Comparison of ENCODE assay signal across 26 cellular contexts in genomic region chr16:87459833-87460232, GRCh38.
"Had no signal": no experiment of that assay in that cellular context is flagged by ENCODE, and none has a peak within 500 bp of the region (broad histone marks: within the 10 kb centered on the region; RNA-seq: fewer than 3 reads in every experiment).

No MANE protein-coding gene starts in this region.

- H3K9me3 ChIP-seq: adrenal gland, body of pancreas, SJSA1, SK-N-SH had no signal

- DNase-seq: activated CD4-positive, alpha-beta T cell treated with anti-CD3 and anti-CD28 coated beads, Interleukin-2, amount 10 ng/mL, durations not matched to agents 24 days and 14 days; activated CD4-positive, alpha-beta T cell treated with anti-CD3 and anti-CD28 coated beads, Interleukin-2, amount 50 U/mL, for 4 hours; activated CD8-positive, alpha-beta T cell treated with anti-CD3 and anti-CD28 coated beads for 36 hours; activated naive CD4-positive, alpha-beta T cell; activated naive CD4-positive, alpha-beta T cell treated with anti-CD3 and anti-CD28 coated beads, Interleukin-2, amount 50 U/mL, for 16 hours; activated T-cell treated with anti-CD3 and anti-CD28 coated beads, Interleukin-2, amount 50 U/mL, for 1 hour; activated T-cell treated with anti-CD3 and anti-CD28 coated beads, Interleukin-2, amount 50 U/mL, for 72 hours; adrenal gland; body of pancreas; Karpas-422; KBM-7; NCI-H1105; NCI-H1417 treated with DMSO at 0.1 percent for 48 hours; NCI-H187 treated with DMSO at 0.1 percent for 48 hours; NCI-H2081; NCI-H2171 treated with DMSO at 0.1 percent for 48 hours; NCI-H226; NCI-H446 treated with DMSO at 0.1 percent for 48 hours; NCI-H524; NCI-H69; SHP77 treated with DMSO at 0.1 percent for 48 hours; SK-N-SH had no signal

- H3K27me3 ChIP-seq: adrenal gland, body of pancreas, SJSA1 had no signal

- H3K27ac ChIP-seq: body of pancreas, SJSA1 had no signal

- H3K27me3 Mint-ChIP-seq: activated CD8-positive, alpha-beta T cell treated with anti-CD3 and anti-CD28 coated beads for 36 hours; activated T-helper 17 cell treated with anti-CD3 and anti-CD28 coated beads, Interleukin-2, amount 50 U/mL, for 72 hours had no signal

- H3K4me3 ChIP-seq: adrenal gland, body of pancreas, SJSA1 had no signal

- H3K27ac Mint-ChIP-seq: activated CD4-positive, alpha-beta T cell treated with anti-CD3 and anti-CD28 coated beads, Interleukin-2, amount 10 ng/mL, durations not matched to agents 24 days and 14 days; activated CD8-positive, alpha-beta T cell treated with anti-CD3 and anti-CD28 coated beads for 36 hours; activated T-cell treated with anti-CD3 and anti-CD28 coated beads, Interleukin-2, amount 50 U/mL, for 72 hours; activated T-helper 17 cell treated with anti-CD3 and anti-CD28 coated beads, Interleukin-2, amount 50 U/mL, for 72 hours; T-helper 1 cell treated with Interleukin-12 subunit alpha and Interleukin-12 subunit beta and Interleukin-4 antibody, amounts not matched to agents 30 μg/mL and 1 μg/mL, for 36 hours; T-helper 2 cell treated with Interferon-gamma antibody and Interleukin-4, amounts not matched to agents 5 μg/mL and 100 μg/mL, for 36 hours had no signal

- H3K4me3 Mint-ChIP-seq: activated CD4-positive, alpha-beta T cell treated with anti-CD3 and anti-CD28 coated beads, Interleukin-2, amount 10 ng/mL, durations not matched to agents 24 days and 14 days; activated CD8-positive, alpha-beta T cell treated with anti-CD3 and anti-CD28 coated beads for 36 hours; activated T-cell treated with anti-CD3 and anti-CD28 coated beads, Interleukin-2, amount 50 U/mL, for 72 hours; activated T-helper 17 cell treated with anti-CD3 and anti-CD28 coated beads, Interleukin-2, amount 50 U/mL, for 72 hours; T-helper 1 cell treated with Interleukin-12 subunit alpha and Interleukin-12 subunit beta and Interleukin-4 antibody, amounts not matched to agents 30 μg/mL and 1 μg/mL, for 36 hours; T-helper 2 cell treated with Interferon-gamma antibody and Interleukin-4, amounts not matched to agents 5 μg/mL and 100 μg/mL, for 36 hours had no signal

- H3K4me2 ChIP-seq: SK-N-SH had no signal

- H3K9ac ChIP-seq: SK-N-SH had no signal

- H3K9me3 Mint-ChIP-seq: activated CD4-positive, alpha-beta T cell treated with anti-CD3 and anti-CD28 coated beads, Interleukin-2, amount 10 ng/mL, durations not matched to agents 24 days and 14 days; activated CD8-positive, alpha-beta T cell treated with anti-CD3 and anti-CD28 coated beads for 36 hours; activated T-cell treated with anti-CD3 and anti-CD28 coated beads, Interleukin-2, amount 50 U/mL, for 72 hours; activated T-helper 17 cell treated with anti-CD3 and anti-CD28 coated beads, Interleukin-2, amount 50 U/mL, for 72 hours; T-helper 1 cell treated with Interleukin-12 subunit alpha and Interleukin-12 subunit beta and Interleukin-4 antibody, amounts not matched to agents 30 μg/mL and 1 μg/mL, for 36 hours; T-helper 2 cell treated with Interferon-gamma antibody and Interleukin-4, amounts not matched to agents 5 μg/mL and 100 μg/mL, for 36 hours had no signal
